Comparison of ENCODE assay signal across 10 cellular contexts in the genomic region with DNA sequence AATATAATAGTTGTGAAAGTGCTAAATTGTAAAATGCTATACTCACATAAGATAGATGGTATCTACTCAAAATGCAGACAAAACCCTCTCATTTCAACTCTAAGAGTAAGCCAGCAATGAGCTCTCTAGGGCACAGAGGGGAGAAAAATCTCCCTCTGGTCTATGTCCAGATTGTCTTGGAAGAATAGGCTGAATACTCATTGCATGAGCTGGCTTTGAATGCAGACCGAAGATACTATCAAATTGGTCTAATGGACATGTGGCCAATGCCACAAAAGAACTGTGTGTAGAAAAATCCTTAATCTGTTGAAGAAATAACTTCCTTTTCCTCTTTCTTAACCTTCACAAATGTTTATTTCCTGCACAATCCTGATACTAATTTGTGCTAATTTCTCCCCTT. TPM values are rescaled to one million over a fixed set of nuclear protein-coding genes. Genes with fewer than 3 reads are reported as not detected.
DNase-seq lines count a peak whose midpoint lies in the region; ATAC-seq and TF ChIP-seq lines count a peak whose summit lies in the region.
"Had no signal": no experiment of that assay in that cellular context is flagged by ENCODE, and none has a peak within 500 bp of the region (broad histone marks: within the 10 kb centered on the region; RNA-seq: fewer than 3 reads in every experiment).

No MANE protein-coding gene starts in this region.

- intact Hi-C loops in CD8-positive, alpha-beta T cell (cut with DNase I, micrococcal nuclease), result loop anchor here in 1 of 2 experiments (10.0 kb wide), 2 partner anchors 1172 to 1342 kb away; partner anchors contain the start of gene UBQLN2
- intact Hi-C loops in IMR-90 (cut with micrococcal nuclease), result loop anchor here (5.0 kb wide), 1 partner anchor 309 kb away; no protein-coding TSS in a partner anchor
- intact Hi-C loops in naive thymus-derived CD4-positive, alpha-beta T cell (cut with micrococcal nuclease), result loop anchor here (5.0 to 10.0 kb wide), 4 partner anchors 118 to 1172 kb away; no protein-coding TSS in a partner anchor

- no TSS peak for BruUV-seq in IMR-90 (replicated peaks; lab: Mats Ljungman, UMichigan)

- no peak overlapping the region for H3K4me3 ChIP-seq in CD8-positive, alpha-beta T cell (ENCODE audit: low read depth, low read length)
- no peak overlapping the region for H3K4me3 ChIP-seq in IMR-90 (ENCODE audit: insufficient read depth, low read depth, low read length)
- H3K4me3 ChIP-seq in naive thymus-derived CD4-positive, alpha-beta T cell (ENCODE audit: low read length), result no peak overlapping the region

- no peak overlapping the region for H2AFZ ChIP-seq in IMR-90 (replicated peaks; ENCODE audit: low read length, poor library complexity)

- no peaks in the 10 kb centered on the region for H3K27me3 ChIP-seq in CD8-positive, alpha-beta T cell (ENCODE audit: insufficient read depth, low read length)
- no peaks in the 10 kb centered on the region for H3K27me3 ChIP-seq in IMR-90 (ENCODE audit: control insufficient read depth, insufficient read depth, low read length)
- no peaks in the 10 kb centered on the region for H3K27me3 ChIP-seq in naive thymus-derived CD4-positive, alpha-beta T cell (ENCODE audit: control insufficient read depth in 2 of 2, insufficient read depth in 2 of 2, low read length in 2 of 2)

- peaks cover 45% of the 10 kb centered on the region for H3K4me1 Mint-ChIP-seq in CD8-positive, alpha-beta T cell (ENCODE audit: low read depth)
- peaks cover 7 to 47% (median 36%) of the 10 kb centered on the region in 7 donors for H3K4me1 Mint-ChIP-seq in naive thymus-derived CD4-positive, alpha-beta T cell

- peaks cover 9% of the 10 kb centered on the region for H3K4me1 ChIP-seq in CD8-positive, alpha-beta T cell (ENCODE audit: insufficient read depth, low read length)
- 0 out of 2 replicates have a peak, but pooled peaks cover 2% of the 10 kb centered on the region for H3K4me1 ChIP-seq in IMR-90 (ENCODE audit: control insufficient read depth, insufficient read depth, low read length)
- peaks cover 5 to 6% of the 10 kb centered on the region in 2 donors for H3K4me1 ChIP-seq in naive thymus-derived CD4-positive, alpha-beta T cell (ENCODE audit: control insufficient read depth in 2 of 2, insufficient read depth in 2 of 2, low read length in 2 of 2)

- no peak overlapping the region for H2BK20ac ChIP-seq in IMR-90 (ENCODE audit: low read depth, low read length)

- POLR2A ChIA-PET in CD8-positive, alpha-beta T cell (lab: Charles Lee), result no interaction called here
- POLR2A ChIA-PET in IMR-90 (lab: Charles Lee; ENCODE audit: unreplicated experiment), result no interaction called here
- POLR2A ChIA-PET in naive thymus-derived CD4-positive, alpha-beta T cell (lab: Charles Lee), result no interaction called here

- no peaks in the 10 kb centered on the region for H3K79me1 ChIP-seq in IMR-90 (ENCODE audit: low read depth in 1 of 2, low read length in 2 of 2)

- no peak overlapping the region for H2AK9ac ChIP-seq in IMR-90 (replicated peaks; ENCODE audit: low read depth, low read length, poor library complexity)

- no peak overlapping the region for H3K27ac Mint-ChIP-seq in CD8-positive, alpha-beta T cell
- peak overlapping the region in 3 of 9 donors; percentile 42 to 65 (median 64) for H3K27ac Mint-ChIP-seq in naive thymus-derived CD4-positive, alpha-beta T cell

- H3K4me3 Mint-ChIP-seq in CD8-positive, alpha-beta T cell, result peak overlapping the region; percentile 45
- peak overlapping the region in 8 of 10 donors; percentile 5 to 80 (median 57) for H3K4me3 Mint-ChIP-seq in naive thymus-derived CD4-positive, alpha-beta T cell

- in situ Hi-C loops in IMR-90 (cut with MboI; ENCODE audit: low sequenced_read_pairs), result loop anchor here (25.0 kb wide), 2 partner anchors 769 to 1094 kb away; partner anchors contain the start of gene SPIN2A

- H3K23ac ChIP-seq in IMR-90 (ENCODE audit: low read depth, low read length), result no peak overlapping the region

- H3K27me3 Mint-ChIP-seq in CD8-positive, alpha-beta T cell (ENCODE audit: low read depth), result no peaks in the 10 kb centered on the region
- H3K27me3 Mint-ChIP-seq in naive thymus-derived CD4-positive, alpha-beta T cell, result no peaks in the 10 kb centered on the region

- H3K9me3 Mint-ChIP-seq in CD8-positive, alpha-beta T cell, result no peaks in the 10 kb centered on the region
- H3K9me3 Mint-ChIP-seq in naive thymus-derived CD4-positive, alpha-beta T cell, result peaks cover 0 to 7% (median 2%) of the 10 kb centered on the region in 11 donors

- WGBS in IMR-90 (ENCODE audit: extremely low coverage in 2 of 2, insufficient read length in 1 of 2), 2 experiments, result no CpG with 5 or more reads among the region's 1 CpG

- no peak overlapping the region for H3K56ac ChIP-seq in IMR-90 (ENCODE audit: extremely low read depth, insufficient read depth, low read length)

- H4K20me1 ChIP-seq in IMR-90 (ENCODE audit: insufficient read depth, low read length), result no peaks in the 10 kb centered on the region

- H3K4me2 ChIP-seq in IMR-90 (ENCODE audit: low read depth, low read length), result peak overlapping the region; percentile 65; the same call in 1 of the 2 replicates

- no peaks in the 10 kb centered on the region for H3K36me3 ChIP-seq in CD8-positive, alpha-beta T cell (ENCODE audit: insufficient read depth, low read length)
- H3K36me3 ChIP-seq in IMR-90 (ENCODE audit: control insufficient read depth, insufficient read depth, low read length), result no peaks in the 10 kb centered on the region
- H3K36me3 ChIP-seq in naive thymus-derived CD4-positive, alpha-beta T cell (ENCODE audit: control insufficient read depth in 2 of 3, insufficient read depth in 3 of 3, low read length in 3 of 3), result no peaks in the 10 kb centered on the region

- no peak for DNase-seq in CD8-positive, alpha-beta T cell
- DNase-seq in IMR-90 (peak; percentile 61), astrocyte of the hippocampus (ENCODE audit: low read depth, low spot score) (peak; percentile 55), NCI-H1048 (lab: John Stamatoyannopoulos, UW) (no peak), NCI-H128 (lab: John Stamatoyannopoulos, UW; ENCODE audit: unreplicated experiment) (no peak), amygdala (lab: John Stamatoyannopoulos, UW) (no peak), HPDE6-E6E7 (ENCODE audit: extremely low spot score) (no peak)
- DNase-seq in naive thymus-derived CD4-positive, alpha-beta T cell, result no peak
- DNase-seq: head of caudate nucleus, nucleus accumbens had no signal

- no peak for ATAC-seq in CD8-positive, alpha-beta T cell
- peak; percentile 19; the same call in 1 of the 2 replicates for ATAC-seq in IMR-90 (ENCODE audit: low read depth)
- no peak for ATAC-seq in naive thymus-derived CD4-positive, alpha-beta T cell

- no peak overlapping the region for H3K27ac ChIP-seq in CD8-positive, alpha-beta T cell (ENCODE audit: low read depth, low read length)
- no peak overlapping the region for H3K27ac ChIP-seq in IMR-90 (ENCODE audit: insufficient read depth, low read length)
- H3K27ac ChIP-seq in naive thymus-derived CD4-positive, alpha-beta T cell (ENCODE audit: low read depth, low read length), result no peak overlapping the region

- no peak overlapping the region for H3K9ac ChIP-seq in IMR-90 (ENCODE audit: low read depth, low read length)

- H3K4ac ChIP-seq in IMR-90 (ENCODE audit: low read depth, low read length), result no peak overlapping the region

- H4K91ac ChIP-seq in IMR-90 (ENCODE audit: insufficient read depth, low read depth, low read length), result no peak overlapping the region

- no peaks in the 10 kb centered on the region for H3K9me3 ChIP-seq in CD8-positive, alpha-beta T cell (ENCODE audit: low read length)
- no peaks in the 10 kb centered on the region for H3K9me3 ChIP-seq in IMR-90 (ENCODE audit: control insufficient read depth, insufficient read depth, low read length)
- H3K9me3 ChIP-seq in naive thymus-derived CD4-positive, alpha-beta T cell (ENCODE audit: control insufficient read depth in 2 of 3, low read length in 3 of 3), result no peaks in the 10 kb centered on the region

- no peak overlapping the region for H4K5ac ChIP-seq in IMR-90 (ENCODE audit: low read depth, low read length)

- CTCF ChIA-PET in CD8-positive, alpha-beta T cell (lab: Charles Lee), result no interaction called here
- CTCF ChIA-PET in IMR-90 (lab: Yijun Ruan, JAX), result no interaction called here
- CTCF ChIA-PET in naive thymus-derived CD4-positive, alpha-beta T cell (lab: Charles Lee), result no interaction called here

- no peaks in the 10 kb centered on the region for H3K9me1 ChIP-seq in IMR-90 (ENCODE audit: insufficient read depth, low read length)

- no peak for TF ChIP-seq POLR2A in IMR-90 (IDR thresholded peaks at IDR 0.05; ENCODE audit: low read depth, low read length)

- H2BK120ac ChIP-seq in IMR-90 (ENCODE audit: low read depth, low read length), result no peak overlapping the region

- no peak for TF ChIP-seq CTCF in CD8-positive, alpha-beta T cell (IDR thresholded peaks at IDR 0.05)
- no peak for TF ChIP-seq CTCF in IMR-90 (conservative IDR thresholded peaks at IDR 0.05; ENCODE audit: low read depth, low read length)

- no peak overlapping the region for H4K8ac ChIP-seq in IMR-90 (ENCODE audit: low read depth in 2 of 2, low read length in 2 of 2)

- no peak overlapping the region for H3K14ac ChIP-seq in IMR-90 (replicated peaks; ENCODE audit: low read depth, low read length)

- dilution Hi-C loops in IMR-90 (cut with HindIII; ENCODE audit: low sequenced_read_pairs, unreplicated experiment), result no loop called here

- H2BK15ac ChIP-seq in IMR-90 (ENCODE audit: low read depth, low read length), result no peak overlapping the region

- no peak overlapping the region for H2BK5ac ChIP-seq in IMR-90 (ENCODE audit: low read depth, low read length, poor library complexity, severe bottlenecking)

- H3K36me3 Mint-ChIP-seq in CD8-positive, alpha-beta T cell, result peaks cover 39% of the 10 kb centered on the region
- peaks cover 4 to 17% (median 8%) of the 10 kb centered on the region in 5 donors for H3K36me3 Mint-ChIP-seq in naive thymus-derived CD4-positive, alpha-beta T cell

- TF ChIP-seq RAD21 in IMR-90 (IDR thresholded peaks at IDR 0.05; ENCODE audit: low read length), result no peak

- no peak overlapping the region for H2AK5ac ChIP-seq in IMR-90 (ENCODE audit: low read depth, low read length)

- no peak overlapping the region for H3K18ac ChIP-seq in IMR-90 (ENCODE audit: low read depth, low read length)

TF ChIP-seq in IMR-90, 13 proteins besides CTCF, POLR2A, EP300 and RAD21 (continues in another document):
- TF ChIP-seq RFX5 (IDR thresholded peaks at IDR 0.05; ENCODE audit: low read depth, low read length), result no peak
- no peak for TF ChIP-seq MXI1 (IDR thresholded peaks at IDR 0.05; ENCODE audit: borderline replicate concordance, low read depth, low read length)
- no peak for TF ChIP-seq NFE2L2 (IDR thresholded peaks at IDR 0.05; ENCODE audit: low read depth, low read length)

RNA-seq across cellular contexts. Expression of gene ZXDA, which starts 3.5 kb away (rescaled TPM):
- 10 to 100 TPM; 14.7 to 15.7 TPM for total RNA-seq in CD8-positive, alpha-beta T cell
- total RNA-seq in IMR-90 (2012; rRNA removed), result 3.4 and 3.6 TPM in 2 replicates
- polyA plus RNA-seq in IMR-90 (2012; rRNA removed), result 0.99 and 1.0 TPM in 2 replicates
- polyA plus RNA-seq in IMR-90 (2012; cell fraction: cytosol; rRNA removed), result 1.0 TPM in 2 replicates
- polyA plus RNA-seq in IMR-90 (2012; cell fraction: nucleus; rRNA removed; ENCODE audit: low replicate concordance), result 0.78 TPM in 2 replicates
- total RNA-seq in naive thymus-derived CD4-positive, alpha-beta T cell, result 10 to 100 TPM in 4 of 5 experiments, 1 to 10 TPM in 1; 5.4 to 13.2 (median 10.5) TPM
- polyA plus RNA-seq in naive thymus-derived CD4-positive, alpha-beta T cell, result 1 to 10 TPM; 3.0 TPM

Comparison
In these comparisons a context has a peak if more than half of its experiments do, and no peak if none do; other contexts are left out.
1. DNase-seq: peak in IMR-90 (single experiment) and astrocyte of the hippocampus (single experiment); none in CD8-positive, alpha-beta T cell (0 of 7), naive thymus-derived CD4-positive, alpha-beta T cell (0 of 9), NCI-H1048 (single experiment), NCI-H128 (single experiment), amygdala (0 of 56) and HPDE6-E6E7 (single experiment).